Comparison of ENCODE assay signal across 8 cellular contexts in the genomic region with DNA sequence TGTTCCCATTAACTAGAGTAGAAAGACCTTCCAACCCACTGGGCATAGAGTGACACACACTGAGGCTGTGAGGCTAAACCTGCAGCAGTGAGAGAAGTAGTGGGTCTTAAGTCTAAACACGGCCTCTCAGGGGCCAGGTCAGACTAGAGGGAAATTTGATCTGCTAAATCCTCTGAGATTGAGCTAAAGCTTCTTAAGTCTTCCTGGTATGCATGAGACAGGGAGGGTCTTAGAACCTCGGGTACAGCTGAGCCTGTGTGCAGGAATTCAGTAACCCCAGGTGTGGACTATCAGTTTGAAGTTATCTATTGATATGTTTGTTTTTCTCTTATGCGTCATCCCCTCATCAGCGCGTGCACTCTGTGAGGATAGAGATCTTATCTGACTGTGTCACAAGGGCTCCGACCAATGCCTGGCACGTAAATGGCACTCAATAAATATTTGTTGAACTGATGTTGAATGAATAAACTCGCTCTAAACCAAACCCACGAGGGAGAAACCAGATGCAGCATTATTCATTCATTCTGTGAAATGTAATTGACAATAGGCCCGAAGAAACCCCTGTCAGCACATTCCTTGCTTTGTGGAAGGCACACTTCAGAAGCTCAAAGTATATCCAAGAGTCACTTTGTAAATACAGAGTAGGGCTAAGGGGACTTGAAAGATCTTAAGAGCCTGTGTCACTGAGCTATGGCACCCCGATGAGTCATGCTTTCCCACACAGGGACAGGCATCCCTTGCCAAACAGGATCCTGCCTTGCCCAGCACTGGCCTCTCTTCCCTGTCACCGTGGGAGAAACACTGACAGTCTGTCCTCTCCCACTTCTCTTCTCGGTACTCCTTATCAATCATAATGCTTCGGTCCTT. TPM values are rescaled to one million over a fixed set of nuclear protein-coding genes. Genes with fewer than 3 reads are reported as not detected.
DNase-seq lines count a peak whose midpoint lies in the region; ATAC-seq and TF ChIP-seq lines count a peak whose summit lies in the region.

No MANE protein-coding gene starts in this region.

- no peaks in the 10 kb centered on the region for H4K20me1 ChIP-seq in H9 (ENCODE audit: control insufficient read depth, insufficient read depth, insufficient read length)

- no peak overlapping the region for H3K56ac ChIP-seq in H9 (ENCODE audit: insufficient read length, low read depth, low read length)

- peak overlapping the region; percentile 67 for H2AFZ ChIP-seq in H9 (ENCODE audit: low read length)

- no peak overlapping the region for H3T11ph ChIP-seq in H9 (ENCODE audit: low read length)

- H3K18ac ChIP-seq in H9 (ENCODE audit: insufficient read length, low read depth, low read length) = no peak overlapping the region

- H3K4me3 ChIP-seq in fibroblast of the aortic adventitia (ENCODE audit: low read depth, low read length) (no peak overlapping the region), gastrocnemius medialis (no peak overlapping the region)

- no peak overlapping the region for H2BK15ac ChIP-seq in H9 (ENCODE audit: low read depth, low read length)

- H3K23me2 ChIP-seq in H9 (ENCODE audit: insufficient read length, low read depth, low read length, poor library complexity, severe bottlenecking) = no peaks in the 10 kb centered on the region

- H2BK20ac ChIP-seq in H9 (ENCODE audit: low read depth, low read length, poor library complexity, severe bottlenecking) = no peak overlapping the region

- DNase-seq in H9 (peak; percentile 41), RWPE1 (ENCODE audit: low spot score) (peak; percentile 55), fibroblast of the aortic adventitia (ENCODE audit: low read depth) (peak; percentile 52), gastrocnemius medialis (peak; percentile 38 to 76), omental fat pad (ENCODE audit: low spot score) (no peak), GM13977 (ENCODE audit: low spot score) (no peak), T-cell (no peak)

- H3K27me3 Mint-ChIP-seq in H9 (ENCODE audit: low read depth) (no peaks in the 10 kb centered on the region), T-cell (no peaks in the 10 kb centered on the region)

- intact Hi-C loops in gastrocnemius medialis (cut with DNase I; ENCODE audit: low total_unique reads) = no loop called here

- peak; percentile 73 to 84 for ATAC-seq in gastrocnemius medialis
- no peak for ATAC-seq in GM19397 (IDR thresholded peaks at IDR 0.05; ENCODE audit: unreplicated experiment)
- no peak for ATAC-seq in omental fat pad (ENCODE audit: low FRiP score)
- ATAC-seq in T-cell (replicated peaks in 1 of 4) = no peak

- TF ChIP-seq CTCF in H9 (conservative IDR thresholded peaks at IDR 0.05) = no peak
- TF ChIP-seq CTCF in RWPE1 (conservative IDR thresholded peaks at IDR 0.05; ENCODE audit: low read depth) = no peak
- TF ChIP-seq CTCF in fibroblast of the aortic adventitia (IDR thresholded peaks at IDR 0.05; ENCODE audit: insufficient read depth, low read length) = no peak
- TF ChIP-seq CTCF in gastrocnemius medialis (IDR thresholded peaks at IDR 0.05 in 4 of 5, conservative IDR thresholded peaks at IDR 0.05 in 1 of 5) = no peak
- TF ChIP-seq CTCF in omental fat pad (IDR thresholded peaks at IDR 0.05) = no peak
- TF ChIP-seq CTCF in GM13977 (IDR thresholded peaks at IDR 0.05; ENCODE audit: extremely low read depth, insufficient read depth, missing control alignments) = no peak

- no peak overlapping the region for H4K91ac ChIP-seq in H9 (ENCODE audit: insufficient read length, low read depth, low read length)

- POLR2A ChIA-PET in RWPE1 (lab: Yijun Ruan, JAX; ENCODE audit: low non-redundant PET) (no interaction called here), T-cell (lab: Charles Lee) (no interaction called here)

- no peak overlapping the region for H2BK12ac ChIP-seq in H9 (ENCODE audit: insufficient read length, low read depth, low read length)

- no peak overlapping the region for H4K8ac ChIP-seq in H9 (replicated peaks; ENCODE audit: insufficient read length, low read depth, low read length)

- CTCF ChIA-PET in RWPE1 (lab: Yijun Ruan, JAX) (no interaction called here), T-cell (lab: Charles Lee) (no interaction called here)

- H3K4me1 ChIP-seq in H9 (ENCODE audit: insufficient read depth, low read length) = 0 out of 2 replicates have a peak, but pooled peaks cover 2% of the 10 kb centered on the region
- H3K4me1 ChIP-seq in gastrocnemius medialis = peaks cover 27 to 32% of the 10 kb centered on the region in 2 donors

- H3K9me3 ChIP-seq in H9 (ENCODE audit: control insufficient read depth, low read depth, low read length) (no peaks in the 10 kb centered on the region), gastrocnemius medialis (no peaks in the 10 kb centered on the region)

- H3K4me1 Mint-ChIP-seq in H9 (peaks cover 18 to 26% of the 10 kb centered on the region in 2 experiments), T-cell (no peaks in the 10 kb centered on the region)

- H3K36me3 ChIP-seq in gastrocnemius medialis = no peaks in the 10 kb centered on the region

- in situ Hi-C loops in gastrocnemius medialis (cut with MboI; ENCODE audit: low sequenced_read_pairs in 4 of 4) (no loop called here), GM13977 (cut with MboI; ENCODE audit: low pct_unique_long_range_greater_than_20kb, low sequenced_read_pairs, unreplicated experiment) (no loop called here)

- H3K27me3 ChIP-seq in H9 (ENCODE audit: insufficient read depth, low read length) (no peaks in the 10 kb centered on the region), gastrocnemius medialis (no peaks in the 10 kb centered on the region)

- H3K79me2 ChIP-seq in H9 (ENCODE audit: insufficient read depth, low read length) = no peaks in the 10 kb centered on the region

- H3K9me3 Mint-ChIP-seq in H9 (peaks cover 0 to 5% of the 10 kb centered on the region in 2 experiments; a peak in 1 of 5 replicates), T-cell (peaks cover 0 to 6% (median 4%) of the 10 kb centered on the region in 3 donors)

- WGBS in H9 (ENCODE audit: extremely low coverage, insufficient read length, low lambda C conversion rate) = no CpG with 5 or more reads among the region's 14 CpGs

- H2BK5ac ChIP-seq in H9 (ENCODE audit: insufficient read length, low read length) = no peak overlapping the region

- no peak overlapping the region for H3K9ac ChIP-seq in H9 (ENCODE audit: extremely low read depth, insufficient read length, low read length)

- H2AK5ac ChIP-seq in H9 (ENCODE audit: insufficient read length, low read length) = no peak overlapping the region

- TF ChIP-seq POLR2A in gastrocnemius medialis (IDR thresholded peaks at IDR 0.05) = no peak

- H4K5ac ChIP-seq in H9 (ENCODE audit: insufficient read length, low read depth, low read length) = no peak overlapping the region

- no peak overlapping the region for H3K4ac ChIP-seq in H9 (ENCODE audit: low read depth, low read length)

- H3K27ac Mint-ChIP-seq in H9 (peak overlapping the region in 2 of 3 experiments; percentile 25 to 60; a peak in 4 of 7 replicates), T-cell (no peak overlapping the region)

- H3K4me3 Mint-ChIP-seq in H9 = no peak overlapping the region; a peak in 1 of 5 replicates
- no peak overlapping the region for H3K4me3 Mint-ChIP-seq in T-cell

- H2BK120ac ChIP-seq in H9 (ENCODE audit: low read depth, low read length, poor library complexity, severe bottlenecking) = no peak overlapping the region

- no peak overlapping the region for H3K27ac ChIP-seq in H9 (ENCODE audit: insufficient read length, low read depth, low read length)
- H3K27ac ChIP-seq in RWPE1 = peak overlapping the region; percentile 71
- H3K27ac ChIP-seq in gastrocnemius medialis = peak overlapping the region; percentile 48 to 80 (median 72)

- H3K23ac ChIP-seq in H9 (ENCODE audit: insufficient read length, low read depth, low read length) = no peak overlapping the region

- no peak overlapping the region for H3K14ac ChIP-seq in H9 (ENCODE audit: insufficient read depth, low read length)

- H3K4me2 ChIP-seq in H9 (ENCODE audit: insufficient read depth, insufficient read length, low read length) = no peak overlapping the region

- H3K36me3 Mint-ChIP-seq in H9 (ENCODE audit: insufficient read depth in 1 of 3, low read depth in 3 of 3) = no peaks in the 10 kb centered on the region
- no peaks in the 10 kb centered on the region for H3K36me3 Mint-ChIP-seq in T-cell

- H3K79me1 ChIP-seq in H9 (ENCODE audit: insufficient read depth, low read depth, low read length, poor library complexity, severe bottlenecking) = no peaks in the 10 kb centered on the region

RNA-seq across cellular contexts. Expression of gene RAB10, which starts 21.7 kb away (rescaled TPM):
- 124 and 130 TPM in 2 replicates for total RNA-seq in H9 (2021)
- 234 and 357 TPM in 2 replicates for total RNA-seq in fibroblast of the aortic adventitia (ENCODE audit: low replicate concordance)
- 100 to 1,000 TPM; 138 to 234 (median 168) TPM for total RNA-seq in gastrocnemius medialis
- total RNA-seq in omental fat pad = 100 to 1,000 TPM in 1 of 4 donors, 10 to 100 TPM in 3; 78.3 to 115 (median 86.1) TPM
- 10 to 100 TPM; 35.0 to 78.7 (median 71.2) TPM for total RNA-seq in T-cell

RNA-seq across cellular contexts. Expression of gene KIF3C, which starts 29.9 kb away (rescaled TPM):
- total RNA-seq in H9 (2021) (35.2 and 41.4 TPM in 2 replicates), fibroblast of the aortic adventitia (ENCODE audit: low replicate concordance) (10.8 and 11.8 TPM in 2 replicates), gastrocnemius medialis (1 to 10 TPM; 1.1 to 4.4 (median 2.1) TPM), omental fat pad (1 to 10 TPM; 1.2 to 6.2 (median 2.7) TPM), T-cell (1 to 10 TPM; 3.3 to 8.6 (median 6.9) TPM)

Comparison
In these comparisons a context has a peak if more than half of its experiments do, and no peak if none do; other contexts are left out.
1. DNase-seq: peak in H9 (single experiment), RWPE1 (single experiment), fibroblast of the aortic adventitia (single experiment) and gastrocnemius medialis (2 of 2); none in omental fat pad (single experiment), GM13977 (single experiment) and T-cell (0 of 34).
2. H3K27ac Mint-ChIP-seq: peak in H9 (2 of 3); none in T-cell (0 of 2).
3. ATAC-seq: peak in gastrocnemius medialis (2 of 2); none in GM19397 (single experiment), omental fat pad (single experiment) and T-cell (0 of 4).